In genomic region chr1:81800741-81801031, GRCh38 we compare ENCODE assay signal across 1 cellular context.
TF ChIP-seq lines count a peak whose summit lies in the region.

TSS of gene ADGRL2 (plus strand) at chr1:81800934. CDS start at chr1:81836985, 36,051 bp downstream.

TF ChIP-seq in GM23338, 12 proteins besides CTCF, POLR2A, EP300 and RAD21 (continued from another document):
- TF ChIP-seq ZNF462 (CRISPR knock-in tag; IDR thresholded peaks at IDR 0.05): no peak
